ENCODE assay signal across 15 cellular contexts in genomic region chr11:45209480-45209879, GRCh38.
A peak's percentile ranks its signal among the peaks of the same experiment; 100 is the strongest.
DNase-seq lines count a peak whose midpoint lies in the region; ATAC-seq and TF ChIP-seq lines count a peak whose summit lies in the region.
"Had no signal": no experiment of that assay in that cellular context is flagged by ENCODE, and none has a peak within 500 bp of the region (broad histone marks: within the 10 kb centered on the region; RNA-seq: fewer than 3 reads in every experiment).

No MANE protein-coding gene starts in this region.

- no peaks in the 10 kb centered on the region for H3K9me3 ChIP-seq in NT2/D1 (ENCODE audit: insufficient read depth, low read length)
- H3K9me3 ChIP-seq in esophagus muscularis mucosa, result no peaks in the 10 kb centered on the region
- no peaks in the 10 kb centered on the region for H3K9me3 ChIP-seq in suprapubic skin
- H3K9me3 ChIP-seq: MG63, right lobe of liver had no signal

- intact Hi-C loops in esophagus muscularis mucosa (cut with DNase I), result no loop called here

- H3K27me3 ChIP-seq in NT2/D1 (ENCODE audit: insufficient read depth, insufficient read length) (no peaks in the 10 kb centered on the region), esophagus muscularis mucosa (no peaks in the 10 kb centered on the region), suprapubic skin (no peaks in the 10 kb centered on the region)
- H3K27me3 ChIP-seq: MG63, right lobe of liver had no signal

- H3K36me3 ChIP-seq in NT2/D1 (ENCODE audit: insufficient read depth, insufficient read length, low read length), result peaks cover 50% of the 10 kb centered on the region
- H3K36me3 ChIP-seq in esophagus muscularis mucosa, result peaks cover 8 to 60% (median 30%) of the 10 kb centered on the region in 4 donors
- H3K36me3 ChIP-seq in suprapubic skin, result peaks cover 29% of the 10 kb centered on the region
- H3K36me3 ChIP-seq: MG63, right lobe of liver had no signal

- peaks cover 6% of the 10 kb centered on the region for H3K27me3 Mint-ChIP-seq in nephron progenitor cell (ENCODE audit: low read depth, poor library complexity)
- H3K27me3 Mint-ChIP-seq: activated CD4-positive, alpha-beta memory T cell treated with anti-CD3 and anti-CD28 coated beads for 36 hours had no signal

- peak overlapping the region; percentile 15 for H3K4me3 Mint-ChIP-seq in nephron progenitor cell
- H3K4me3 Mint-ChIP-seq: activated CD4-positive, alpha-beta memory T cell treated with anti-CD3 and anti-CD28 coated beads for 36 hours; dendritic cell treated with granulocyte-macrophage colony-stimulating factor and Interleukin-4, amounts not matched to agents 40 ng/mL and 50 ng/mL, for 4 days had no signal

- TF ChIP-seq EP300 in esophagus muscularis mucosa (IDR thresholded peaks at IDR 0.05), result no peak
- no peak for TF ChIP-seq EP300 in suprapubic skin (IDR thresholded peaks at IDR 0.05)

- H3K36me3 Mint-ChIP-seq in nephron progenitor cell (ENCODE audit: low read depth), result peaks cover 17% of the 10 kb centered on the region

- no peak overlapping the region for H3K4me3 ChIP-seq in NT2/D1 (ENCODE audit: insufficient read length, low read depth)
- peak overlapping the region; percentile 22 to 43 (median 31) for H3K4me3 ChIP-seq in esophagus muscularis mucosa
- peak overlapping the region; percentile 10 for H3K4me3 ChIP-seq in suprapubic skin
- H3K4me3 ChIP-seq: MG63, PC-9, right lobe of liver had no signal

- H3K9ac ChIP-seq in NT2/D1 (ENCODE audit: insufficient read length, low read depth), result peak overlapping the region; percentile 39

- H3K4me1 ChIP-seq in NT2/D1 (ENCODE audit: insufficient read depth, insufficient read length) (peaks cover 27% of the 10 kb centered on the region), esophagus muscularis mucosa (peaks cover 37 to 69% (median 49%) of the 10 kb centered on the region in 4 donors), suprapubic skin (peaks cover 15% of the 10 kb centered on the region)
- H3K4me1 ChIP-seq: right lobe of liver had no signal

- DNase-seq in NT2/D1 (ENCODE audit: low read depth, low spot score) (no peak), esophagus muscularis mucosa (ENCODE audit: extremely low spot score) (no peak), nephron progenitor cell (no peak), suprapubic skin (ENCODE audit: low spot score in 2 of 2) (no peak), G401 (ENCODE audit: low spot score) (no peak)
- no peak for DNase-seq in stimulated activated CD4-positive, alpha-beta T cell treated with anti-CD3 and anti-CD28 coated beads, Interleukin-4, amount 100 ng/mL, for 1 hour
- no peak for DNase-seq in stimulated activated CD4-positive, alpha-beta T cell treated with anti-CD3 and anti-CD28 coated beads, Interleukin-2, amount 100 ng/mL, for 24 hours
- DNase-seq: activated CD4-positive, alpha-beta memory T cell treated with anti-CD3 and anti-CD28 coated beads for 36 hours; activated naive CD4-positive, alpha-beta T cell; MG63; PC-9; T-helper 2 cell had no signal

- TF ChIP-seq CTCF in esophagus muscularis mucosa (IDR thresholded peaks at IDR 0.05) (no peak), nephron progenitor cell (IDR thresholded peaks at IDR 0.05) (no peak), suprapubic skin (IDR thresholded peaks at IDR 0.05) (no peak)

- in situ Hi-C loops in G401 (cut with HindIII; ENCODE audit: low sequenced_read_pairs), result no loop called here

- WGBS in esophagus muscularis mucosa, result 26% methylated on average over 11 of the region's 11 CpGs
- WGBS in suprapubic skin, result 70% methylated on average over 11 of the region's 11 CpGs

- H3K27ac Mint-ChIP-seq in nephron progenitor cell, result peak overlapping the region; percentile 39
- H3K27ac Mint-ChIP-seq: activated CD4-positive, alpha-beta memory T cell treated with anti-CD3 and anti-CD28 coated beads for 36 hours had no signal

- H3K9me3 Mint-ChIP-seq in nephron progenitor cell, result no peaks in the 10 kb centered on the region
- H3K9me3 Mint-ChIP-seq: activated CD4-positive, alpha-beta memory T cell treated with anti-CD3 and anti-CD28 coated beads for 36 hours; dendritic cell treated with granulocyte-macrophage colony-stimulating factor and Interleukin-4, amounts not matched to agents 40 ng/mL and 50 ng/mL, for 4 days had no signal

- TF ChIP-seq POLR2A in esophagus muscularis mucosa (IDR thresholded peaks at IDR 0.05; ENCODE audit: low read depth) (no peak), suprapubic skin (IDR thresholded peaks at IDR 0.05) (no peak)

- peaks cover 58% of the 10 kb centered on the region for H3K4me1 Mint-ChIP-seq in nephron progenitor cell

- H3K27ac ChIP-seq in esophagus muscularis mucosa (replicated peaks in 1 of 4) (peak overlapping the region; percentile 83 to 95 (median 89)), suprapubic skin (no peak overlapping the region)
- H3K27ac ChIP-seq: PC-9 had no signal

- ATAC-seq in HG03342 (IDR thresholded peaks at IDR 0.05; ENCODE audit: unreplicated experiment), result no peak
